ENCODE assay signal across 1 cellular context in genomic region chr18:79914614-79915160, GRCh38.
TF ChIP-seq lines count a peak whose summit lies in the region.

No MANE protein-coding gene starts in this region.

TF ChIP-seq in H1, 55 proteins besides CTCF, POLR2A, EP300 and RAD21:
- TF ChIP-seq SAP30 (IDR thresholded peaks at IDR 0.05; ENCODE audit: insufficient read depth, insufficient replicate concordance, low read length): no peak
- TF ChIP-seq CHD7 (IDR thresholded peaks at IDR 0.05; ENCODE audit: insufficient replicate concordance, low read length): no peak
- TF ChIP-seq NANOG (IDR thresholded peaks at IDR 0.05; ENCODE audit: insufficient read depth, low read depth, low read length, poor library complexity, severe bottlenecking): no peak
- no peak for TF ChIP-seq SP2 (IDR thresholded peaks at IDR 0.05; ENCODE audit: low read length)
- no peak for TF ChIP-seq CTBP2 (IDR thresholded peaks at IDR 0.05; ENCODE audit: borderline replicate concordance, insufficient read depth, insufficient read length, low read length)
- no peak for TF ChIP-seq RBBP5 (IDR thresholded peaks at IDR 0.05; ENCODE audit: borderline replicate concordance, low read depth, low read length)
- no peak for TF ChIP-seq SIX5 (IDR thresholded peaks at IDR 0.05; ENCODE audit: low read depth, low read length)
- TF ChIP-seq CBX8 (IDR thresholded peaks at IDR 0.05; ENCODE audit: borderline replicate concordance, low read depth, low read length): no peak
- TF ChIP-seq KDM1A (IDR thresholded peaks at IDR 0.05; ENCODE audit: borderline replicate concordance, low read length): no peak
- TF ChIP-seq EZH2 (IDR thresholded peaks at IDR 0.05; ENCODE audit: low read depth, low read length, severe bottlenecking): no peak
- no peak for TF ChIP-seq POU5F1 (IDR thresholded peaks at IDR 0.05; ENCODE audit: low read depth, low read length)
- no peak for TF ChIP-seq TCF12 (IDR thresholded peaks at IDR 0.05; ENCODE audit: low read depth, low read length)
- TF ChIP-seq RNF2 (IDR thresholded peaks at IDR 0.05; ENCODE audit: borderline replicate concordance, low read depth, low read length, missing control alignments, poor library complexity, severe bottlenecking): no peak
- no peak for TF ChIP-seq ZNF274 (IDR thresholded peaks at IDR 0.05; ENCODE audit: borderline replicate concordance, extremely low read depth, low read length)
